8 cellular contexts compared by ENCODE assay signal in genomic region chr11:9758676-9759518, GRCh38.
DNase-seq lines count a peak whose midpoint lies in the region; ATAC-seq and TF ChIP-seq lines count a peak whose summit lies in the region.

No MANE protein-coding gene starts in this region.

- peak overlapping the region; percentile 59 to 90 for H3K27ac ChIP-seq in lung (ENCODE audit: low read depth in 1 of 2, low read length in 1 of 2)

- POLR2A ChIA-PET in activated CD4-positive, alpha-beta memory T cell treated with anti-CD3 and anti-CD28 coated beads for 36 hours (lab: Charles Lee) = interaction anchor here (0.5 to 3.5 kb wide), 12 partner anchors 11 to 549 kb away, joined by 3 to 19 read pairs (median 4); partner anchors contain the start of genes ADM, WEE1 and ZNF143

- H3K4me1 ChIP-seq in lung (ENCODE audit: control insufficient read depth in 2 of 2, insufficient read depth in 2 of 2, low read length in 2 of 2) = peaks cover 9 to 14% of the 10 kb centered on the region in 2 donors

- H3K9me3 Mint-ChIP-seq in activated CD4-positive, alpha-beta memory T cell treated with anti-CD3 and anti-CD28 coated beads for 36 hours = no peaks in the 10 kb centered on the region

- peak overlapping the region; percentile 82 for H3K4me3 Mint-ChIP-seq in activated CD4-positive, alpha-beta memory T cell treated with anti-CD3 and anti-CD28 coated beads for 36 hours

- H3K4me1 Mint-ChIP-seq in activated CD4-positive, alpha-beta memory T cell treated with anti-CD3 and anti-CD28 coated beads for 36 hours (ENCODE audit: low read depth) = peaks cover 30% of the 10 kb centered on the region

- intact Hi-C loops in activated CD4-positive, alpha-beta memory T cell treated with anti-CD3 and anti-CD28 coated beads for 36 hours (cut with micrococcal nuclease) = loop anchor here (1.0 to 5.0 kb wide), 13 partner anchors 83 to 978 kb away; partner anchors contain the start of genes AMPD3, SWAP70, TMEM41B and ZNF143

- H3K36me3 Mint-ChIP-seq in activated CD4-positive, alpha-beta memory T cell treated with anti-CD3 and anti-CD28 coated beads for 36 hours = no peaks in the 10 kb centered on the region

- peak; percentile 0 for TF ChIP-seq CTCF in lung (IDR thresholded peaks at IDR 0.05; ENCODE audit: control extremely low read depth, extremely low read depth)

- no peaks in the 10 kb centered on the region for H3K27me3 Mint-ChIP-seq in activated CD4-positive, alpha-beta memory T cell treated with anti-CD3 and anti-CD28 coated beads for 36 hours

- peak overlapping the region; percentile 95 for H3K27ac Mint-ChIP-seq in activated CD4-positive, alpha-beta memory T cell treated with anti-CD3 and anti-CD28 coated beads for 36 hours

- no peaks in the 10 kb centered on the region for H3K36me3 ChIP-seq in lung (ENCODE audit: control insufficient read depth in 2 of 2, insufficient read depth in 2 of 2, low read length in 2 of 2)

- peak; percentile 41 for DNase-seq in NCI-H1092 treated with DMSO at 0.1 percent for 48 hours (lab: John Stamatoyannopoulos, UW)
- no peak for DNase-seq in NCI-H1092 (lab: John Stamatoyannopoulos, UW)
- DNase-seq in NCI-H2171 (lab: John Stamatoyannopoulos, UW) = peak; percentile 18
- DNase-seq in activated CD4-positive, alpha-beta memory T cell treated with anti-CD3 and anti-CD28 coated beads for 36 hours = peak; percentile 72
- peak; percentile 77 for DNase-seq in ecto neural progenitor cell (ENCODE audit: low spot score)
- DNase-seq in lung (ENCODE audit: low spot score) = peak; percentile 58
- peak; percentile 17 to 35 for DNase-seq in stimulated activated CD8-positive, alpha-beta memory T cell treated with anti-CD3 and anti-CD28 coated beads, Interleukin-15, amount 100 ng/mL, for 4 hours (ENCODE audit: low read depth in 2 of 2)

- CTCF ChIA-PET in activated CD4-positive, alpha-beta memory T cell treated with anti-CD3 and anti-CD28 coated beads for 36 hours (lab: Charles Lee) = interaction anchor here (0.5 to 4.4 kb wide), 34 partner anchors 10 to 622 kb away, joined by 3 to 49 read pairs (median 4); partner anchors contain the start of genes ADM and WEE1

- H3K9me3 ChIP-seq in lung (ENCODE audit: control insufficient read depth in 2 of 2, insufficient read depth in 1 of 2, low read length in 1 of 2) = no peaks in the 10 kb centered on the region

- peak overlapping the region; percentile 51 for H3K4me3 ChIP-seq in lung

- WGBS in lung, 2 donors = 22 to 28% methylated on average over 41 to 49 of the region's 49 CpGs

- peak; percentile 31 for ATAC-seq in HG02759 (IDR thresholded peaks at IDR 0.05; ENCODE audit: unreplicated experiment)
- peak; percentile 61 for ATAC-seq in lung (ENCODE audit: insufficient read depth, low FRiP score)

- no peaks in the 10 kb centered on the region for H3K27me3 ChIP-seq in lung (ENCODE audit: control insufficient read depth, insufficient read depth)
